In genomic region chr7:2645274-2645868, GRCh38 we compare ENCODE assay signal across 8 cellular contexts. TPM values are rescaled to one million over a fixed set of nuclear protein-coding genes. Genes with fewer than 3 reads are reported as not detected.
DNase-seq lines count a peak whose midpoint lies in the region; ATAC-seq and TF ChIP-seq lines count a peak whose summit lies in the region.

No MANE protein-coding gene starts in this region.

- H3K27me3 Mint-ChIP-seq in activated CD8-positive, alpha-beta memory T cell treated with anti-CD3 and anti-CD28 coated beads, Interleukin-2, amount 10 ng/mL, durations not matched to agents 7 days and 5 days, result no peaks in the 10 kb centered on the region
- H3K27me3 Mint-ChIP-seq in nephron progenitor cell (ENCODE audit: low read depth, poor library complexity) (no peaks in the 10 kb centered on the region), Calu3 (ENCODE audit: unreplicated experiment) (no peaks in the 10 kb centered on the region)

- H3K4me3 ChIP-seq in HL-60 (replicated peaks; ENCODE audit: insufficient read depth, low read length) (no peak overlapping the region), dorsolateral prefrontal cortex (no peak overlapping the region)

- H3K27me3 ChIP-seq in HL-60 (ENCODE audit: insufficient read depth, poor library complexity, severe bottlenecking) (no peaks in the 10 kb centered on the region), dorsolateral prefrontal cortex (no peaks in the 10 kb centered on the region)

- no peak for TF ChIP-seq CTCF in HL-60 (IDR thresholded peaks at IDR 0.05; ENCODE audit: insufficient read depth, low read length)
- no peak for TF ChIP-seq CTCF in nephron progenitor cell (IDR thresholded peaks at IDR 0.05)
- no peak for TF ChIP-seq CTCF in dorsolateral prefrontal cortex (IDR thresholded peaks at IDR 0.05 in 54 of 56, conservative IDR thresholded peaks at IDR 0.05 in 2 of 56; ENCODE audit: low read depth in 1 of 56, partially characterized antibody in 56 of 56)
- no peak for TF ChIP-seq CTCF in Calu3 (IDR thresholded peaks at IDR 0.05; ENCODE audit: unreplicated experiment)

- H3K4me1 Mint-ChIP-seq in activated CD8-positive, alpha-beta memory T cell treated with anti-CD3 and anti-CD28 coated beads, Interleukin-2, amount 10 ng/mL, durations not matched to agents 7 days and 5 days, result peaks cover 21% of the 10 kb centered on the region
- peaks cover 37% of the 10 kb centered on the region for H3K4me1 Mint-ChIP-seq in nephron progenitor cell
- H3K4me1 Mint-ChIP-seq in Calu3 (ENCODE audit: low read depth, unreplicated experiment), result no peaks in the 10 kb centered on the region

- H3K27ac Mint-ChIP-seq in activated CD8-positive, alpha-beta memory T cell treated with anti-CD3 and anti-CD28 coated beads, Interleukin-2, amount 10 ng/mL, durations not matched to agents 7 days and 5 days, result peak overlapping the region; percentile 90
- H3K27ac Mint-ChIP-seq in nephron progenitor cell, result peak overlapping the region; percentile 71
- H3K27ac Mint-ChIP-seq in Calu3 (ENCODE audit: unreplicated experiment), result no peak overlapping the region

- intact Hi-C loops in dorsolateral prefrontal cortex (cut with DNase I) (no loop called here), Calu3 (cut with micrococcal nuclease; ENCODE audit: unreplicated experiment) (no loop called here)

- H3K36me3 Mint-ChIP-seq in activated CD8-positive, alpha-beta memory T cell treated with anti-CD3 and anti-CD28 coated beads, Interleukin-2, amount 10 ng/mL, durations not matched to agents 7 days and 5 days, result no peaks in the 10 kb centered on the region
- H3K36me3 Mint-ChIP-seq in nephron progenitor cell (ENCODE audit: low read depth), result no peaks in the 10 kb centered on the region
- peaks cover 43% of the 10 kb centered on the region for H3K36me3 Mint-ChIP-seq in Calu3 (ENCODE audit: insufficient read depth, unreplicated experiment)

- peak; percentile 75 for ATAC-seq in activated CD8-positive, alpha-beta memory T cell treated with anti-CD3 and anti-CD28 coated beads, Interleukin-2, amount 10 ng/mL, durations not matched to agents 7 days and 5 days

- CTCF ChIA-PET in activated CD8-positive, alpha-beta memory T cell treated with anti-CD3 and anti-CD28 coated beads, Interleukin-2, amount 10 ng/mL, durations not matched to agents 7 days and 5 days (lab: Charles Lee), result interaction anchor here (0.7 to 5.1 kb wide), 18 partner anchors 8 to 194 kb away, joined by 3 to 50 read pairs (median 4); partner anchors contain the start of gene TTYH3
- CTCF ChIA-PET in Calu3 (lab: Charles Lee), result no interaction called here

- no TSS peak for BruUV-seq in Calu3 (replicated peaks; lab: Mats Ljungman, UMichigan)

- no peaks in the 10 kb centered on the region for H3K9me3 Mint-ChIP-seq in activated CD8-positive, alpha-beta memory T cell treated with anti-CD3 and anti-CD28 coated beads, Interleukin-2, amount 10 ng/mL, durations not matched to agents 7 days and 5 days (ENCODE audit: low read depth)
- H3K9me3 Mint-ChIP-seq in nephron progenitor cell (no peaks in the 10 kb centered on the region), Calu3 (ENCODE audit: low read depth, unreplicated experiment) (no peaks in the 10 kb centered on the region)

- H3K27ac ChIP-seq in HL-60 (replicated peaks) (peak overlapping the region; percentile 75), dorsolateral prefrontal cortex (peak overlapping the region in 20 of 59 donors; percentile 3 to 71 (median 31))

- DNase-seq in stimulated activated CD4-positive, alpha-beta T cell treated with anti-CD3 and anti-CD28 coated beads, Interleukin-4, amount 100 ng/mL, for 24 hours, result peak; percentile 17
- DNase-seq in stimulated activated CD4-positive, alpha-beta T cell treated with anti-CD3 and anti-CD28 coated beads, Interleukin-4, amount 100 ng/mL, for 4 hours, result no peak
- DNase-seq in HL-60 (ENCODE audit: low read depth in 1 of 2, low spot score in 1 of 2), result peak; percentile 66 to 91
- peak; percentile 87 for DNase-seq in activated CD8-positive, alpha-beta memory T cell treated with anti-CD3 and anti-CD28 coated beads, Interleukin-2, amount 10 ng/mL, durations not matched to agents 7 days and 5 days
- DNase-seq in nephron progenitor cell, result no peak
- no peak for DNase-seq in amniotic stem cell (lab: John Stamatoyannopoulos, UW)
- DNase-seq in dorsolateral prefrontal cortex, result no peak
- no peak for DNase-seq in Calu3

- H3K4me3 Mint-ChIP-seq in activated CD8-positive, alpha-beta memory T cell treated with anti-CD3 and anti-CD28 coated beads, Interleukin-2, amount 10 ng/mL, durations not matched to agents 7 days and 5 days, result peak overlapping the region; percentile 56
- peak overlapping the region; percentile 19 for H3K4me3 Mint-ChIP-seq in nephron progenitor cell
- no peak overlapping the region for H3K4me3 Mint-ChIP-seq in Calu3 (ENCODE audit: low read depth, unreplicated experiment)

RNA-seq across cellular contexts. Expression of gene TTYH3, which starts 13.6 kb away (rescaled TPM):
- total RNA-seq in activated CD8-positive, alpha-beta memory T cell treated with anti-CD3 and anti-CD28 coated beads, Interleukin-2, amount 10 ng/mL, durations not matched to agents 7 days and 5 days, result 10 to 100 TPM; 19.9 to 31.7 TPM
- 100 to 1,000 TPM in 10 of 120 experiments, 10 to 100 TPM in 110; 43.5 to 134 (median 75.1) TPM for total RNA-seq in dorsolateral prefrontal cortex
- total RNA-seq in Calu3 (2022), result 167 and 187 TPM in 2 replicates

RNA-seq across cellular contexts. Expression of gene AMZ1, which starts 42.6 kb away (rescaled TPM):
- total RNA-seq in activated CD8-positive, alpha-beta memory T cell treated with anti-CD3 and anti-CD28 coated beads, Interleukin-2, amount 10 ng/mL, durations not matched to agents 7 days and 5 days, result under 1 TPM; 0.29 to 0.40 TPM
- total RNA-seq in dorsolateral prefrontal cortex, result 10 to 100 TPM in 74 of 120 experiments, 1 to 10 TPM in 46; 6.1 to 23.5 (median 11.7) TPM
- total RNA-seq in Calu3 (2022), result 0.12 and 0.44 TPM in 2 replicates

Comparison
In these comparisons a context has a peak if more than half of its experiments do, and no peak if none do; other contexts are left out.
1. DNase-seq: peak in stimulated activated CD4-positive, alpha-beta T cell treated with anti-CD3 and anti-CD28 coated beads, Interleukin-4, amount 100 ng/mL, for 24 hours (single experiment), HL-60 (2 of 2) and activated CD8-positive, alpha-beta memory T cell treated with anti-CD3 and anti-CD28 coated beads, Interleukin-2, amount 10 ng/mL, durations not matched to agents 7 days and 5 days (single experiment); none in stimulated activated CD4-positive, alpha-beta T cell treated with anti-CD3 and anti-CD28 coated beads, Interleukin-4, amount 100 ng/mL, for 4 hours (0 of 2), nephron progenitor cell (single experiment), amniotic stem cell (single experiment), dorsolateral prefrontal cortex (0 of 10) and Calu3 (single experiment).